13 cellular contexts compared by ENCODE assay signal in genomic region chr11:703515-703914, GRCh38. TPM values are rescaled to one million over a fixed set of nuclear protein-coding genes. Genes with fewer than 3 reads are reported as not detected.
DNase-seq lines count a peak whose midpoint lies in the region; ATAC-seq and TF ChIP-seq lines count a peak whose summit lies in the region.
"Had no signal": no experiment of that assay in that cellular context is flagged by ENCODE, and none has a peak within 500 bp of the region (broad histone marks: within the 10 kb centered on the region; RNA-seq: fewer than 3 reads in every experiment).

No MANE protein-coding gene starts in this region.

- H3K36me3 ChIP-seq in skeletal muscle satellite cell (ENCODE audit: insufficient read depth, low read length) = peaks cover 17% of the 10 kb centered on the region
- H3K36me3 ChIP-seq in MM.1S (replicated peaks; ENCODE audit: insufficient read depth, low read length) = no peaks in the 10 kb centered on the region

- TF ChIP-seq CTCF in VCaP (conservative IDR thresholded peaks at IDR 0.05) (no peak), MM.1S (IDR thresholded peaks at IDR 0.05; ENCODE audit: low read length) (no peak)

- H3K9me2 ChIP-seq in MM.1S (replicated peaks; ENCODE audit: insufficient read depth, low read length) = no peaks in the 10 kb centered on the region

- peak overlapping the region; percentile 60 for H3K9ac ChIP-seq in skeletal muscle satellite cell (ENCODE audit: low read depth, low read length)
- H3K9ac ChIP-seq in MM.1S (ENCODE audit: low read length) = no peak overlapping the region
- H3K9ac ChIP-seq: BLaER1 had no signal

- peak overlapping the region; percentile 97 for H3K27ac ChIP-seq in VCaP
- H3K27ac ChIP-seq in MM.1S (ENCODE audit: low read length) = no peak overlapping the region
- H3K27ac ChIP-seq: BLaER1 had no signal

- ATAC-seq in left lobe of liver = no peak
- ATAC-seq: activated CD8-positive, alpha-beta T cell treated with anti-CD3 and anti-CD28 coated beads, Interleukin-2, amount 10 ng/mL, durations not matched to agents 7 days and 5 days had no signal

- no peaks in the 10 kb centered on the region for H3F3A ChIP-seq in MM.1S (ENCODE audit: insufficient read depth, low read length)

- H3K4me2 ChIP-seq in skeletal muscle satellite cell (ENCODE audit: low read length) (no peak overlapping the region), MM.1S (ENCODE audit: low read depth, low read length) (no peak overlapping the region)
- H3K4me2 ChIP-seq: BLaER1 had no signal

- H3K4me3 ChIP-seq in skeletal muscle satellite cell (ENCODE audit: low read length) (no peak overlapping the region), MM.1S (ENCODE audit: low read length) (no peak overlapping the region)
- H3K4me3 ChIP-seq: BLaER1 had no signal

- H3K9me3 ChIP-seq in skeletal muscle satellite cell (replicated peaks; ENCODE audit: low read length) (no peaks in the 10 kb centered on the region), MM.1S (replicated peaks; ENCODE audit: insufficient read depth, low read length) (no peaks in the 10 kb centered on the region)

- H2AFZ ChIP-seq in MM.1S (ENCODE audit: low read length) = no peak overlapping the region

- peaks cover 52% of the 10 kb centered on the region for H3K4me1 ChIP-seq in skeletal muscle satellite cell (ENCODE audit: control insufficient read depth, insufficient read depth, low read length)
- H3K4me1 ChIP-seq in MM.1S (ENCODE audit: low read length) = no peaks in the 10 kb centered on the region

- DNase-seq in left lobe of liver (ENCODE audit: low spot score) (peak; percentile 43), NCI-H1048 (lab: John Stamatoyannopoulos, UW) (no peak), UCSD-AML1 (lab: John Stamatoyannopoulos, UW; ENCODE audit: unreplicated experiment) (no peak), MM.1S (no peak)
- DNase-seq in activated naive CD4-positive, alpha-beta T cell treated with Interleukin-2 at 50 U/mL for 16 hours = no peak
- DNase-seq: activated CD8-positive, alpha-beta T cell treated with anti-CD3 and anti-CD28 coated beads, Interleukin-2, amount 10 ng/mL, durations not matched to agents 7 days and 5 days; DMS153; endodermal cell; NCI-H1105; RPMI8226 had no signal

- H4K20me1 ChIP-seq in MM.1S (ENCODE audit: insufficient read depth, low read length) = no peaks in the 10 kb centered on the region

- H3K27me3 ChIP-seq in skeletal muscle satellite cell (ENCODE audit: control insufficient read depth, insufficient read depth, low read length) = no peaks in the 10 kb centered on the region
- H3K27me3 ChIP-seq in MM.1S (replicated peaks; ENCODE audit: insufficient read depth, low read length) = peaks cover 27% of the 10 kb centered on the region

- H3K79me2 ChIP-seq in MM.1S (ENCODE audit: low read length) = no peaks in the 10 kb centered on the region

RNA-seq across cellular contexts. Expression of gene EPS8L2, which starts 2.5 kb away (rescaled TPM):
- total RNA-seq in left lobe of liver = 190 TPM
- total RNA-seq in skeletal muscle satellite cell (2012; rRNA removed) = 10.4 and 19.4 TPM in 2 replicates

RNA-seq across cellular contexts. Expression of gene TMEM80, which starts 7.9 kb away (rescaled TPM):
- 16.8 TPM for total RNA-seq in left lobe of liver
- total RNA-seq in skeletal muscle satellite cell (2012; rRNA removed) = 8.1 and 8.4 TPM in 2 replicates

RNA-seq across cellular contexts. Expression of gene DEAF1, which starts 8.5 kb away (rescaled TPM):
- total RNA-seq in left lobe of liver = 14.8 TPM
- total RNA-seq in skeletal muscle satellite cell (2012; rRNA removed) = 27.9 and 36.0 TPM in 2 replicates

RNA-seq across cellular contexts. Expression of gene TALDO1, which starts 43.7 kb away (rescaled TPM):
- total RNA-seq in left lobe of liver = 147 TPM
- total RNA-seq in skeletal muscle satellite cell (2012; rRNA removed) = 178 and 201 TPM in 2 replicates
